25 cellular contexts compared by ENCODE assay signal in the genomic region with DNA sequence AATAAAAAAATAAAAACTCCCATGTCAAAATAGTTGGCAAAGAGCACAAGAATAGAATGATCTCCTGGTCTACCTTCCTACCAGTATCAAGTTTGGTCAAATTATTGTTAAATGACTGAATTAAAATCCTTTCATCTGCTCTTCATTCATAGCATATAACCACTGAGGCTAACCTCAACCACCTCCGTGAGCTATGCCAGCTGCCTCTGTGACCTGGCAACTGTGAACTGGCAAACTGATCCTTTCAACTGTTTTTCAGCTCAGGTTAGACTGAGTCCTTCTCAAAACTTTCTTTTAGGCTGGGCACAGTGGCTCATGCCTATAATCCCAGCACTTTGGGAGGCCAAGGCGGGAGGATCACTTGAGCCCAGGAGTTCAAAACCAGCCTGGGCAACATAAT. TPM values are rescaled to one million over a fixed set of nuclear protein-coding genes. Genes with fewer than 3 reads are reported as not detected.
DNase-seq lines count a peak whose midpoint lies in the region; ATAC-seq and TF ChIP-seq lines count a peak whose summit lies in the region.
"Had no signal": no experiment of that assay in that cellular context is flagged by ENCODE, and none has a peak within 500 bp of the region (broad histone marks: within the 10 kb centered on the region; RNA-seq: fewer than 3 reads in every experiment).

No MANE protein-coding gene starts in this region.

- peaks cover 41% of the 10 kb centered on the region for H3K36me3 Mint-ChIP-seq in activated naive CD4-positive, alpha-beta T cell treated with anti-CD3 and anti-CD28 coated beads, Interleukin-2, amount 10 ng/mL, durations not matched to agents 7 days and 5 days
- peaks cover 46% of the 10 kb centered on the region for H3K36me3 Mint-ChIP-seq in activated CD8-positive, alpha-beta T cell treated with anti-CD3 and anti-CD28 coated beads for 36 hours (ENCODE audit: low read depth)
- peaks cover 13% of the 10 kb centered on the region for H3K36me3 Mint-ChIP-seq in effector memory CD8-positive, alpha-beta T cell (ENCODE audit: insufficient read depth)

- peaks cover 48% of the 10 kb centered on the region for H3K4me1 Mint-ChIP-seq in activated naive CD4-positive, alpha-beta T cell treated with anti-CD3 and anti-CD28 coated beads, Interleukin-2, amount 10 ng/mL, durations not matched to agents 7 days and 5 days
- H3K4me1 Mint-ChIP-seq in activated CD8-positive, alpha-beta T cell treated with anti-CD3 and anti-CD28 coated beads for 36 hours (ENCODE audit: low read depth) = peaks cover 54% of the 10 kb centered on the region
- peaks cover 22 to 38% of the 10 kb centered on the region in 2 donors for H3K4me1 Mint-ChIP-seq in effector memory CD8-positive, alpha-beta T cell (ENCODE audit: low read depth in 2 of 2)

- H3K27me3 Mint-ChIP-seq in activated naive CD4-positive, alpha-beta T cell treated with anti-CD3 and anti-CD28 coated beads, Interleukin-2, amount 10 ng/mL, durations not matched to agents 7 days and 5 days = no peaks in the 10 kb centered on the region
- no peaks in the 10 kb centered on the region for H3K27me3 Mint-ChIP-seq in activated CD8-positive, alpha-beta T cell treated with anti-CD3 and anti-CD28 coated beads for 36 hours
- H3K27me3 Mint-ChIP-seq in effector memory CD8-positive, alpha-beta T cell = no peaks in the 10 kb centered on the region

- no peak for TF ChIP-seq CTCF in activated CD8-positive, alpha-beta T cell treated with anti-CD3 and anti-CD28 coated beads for 36 hours (IDR thresholded peaks at IDR 0.05)

- ATAC-seq in activated CD8-positive, alpha-beta T cell treated with anti-CD3 and anti-CD28 coated beads for 36 hours = peak; percentile 77
- ATAC-seq in effector memory CD8-positive, alpha-beta T cell (replicated peaks) = peak; percentile 71
- ATAC-seq in GM21723 (IDR thresholded peaks at IDR 0.05; ENCODE audit: unreplicated experiment) = no peak
- ATAC-seq: HCT116, heart left ventricle, left ventricle myocardium superior, PC-3 had no signal

- no peak overlapping the region for H3K4me3 Mint-ChIP-seq in activated naive CD4-positive, alpha-beta T cell treated with anti-CD3 and anti-CD28 coated beads, Interleukin-2, amount 10 ng/mL, durations not matched to agents 7 days and 5 days
- no peak overlapping the region for H3K4me3 Mint-ChIP-seq in activated CD8-positive, alpha-beta T cell treated with anti-CD3 and anti-CD28 coated beads for 36 hours
- H3K4me3 Mint-ChIP-seq in effector memory CD8-positive, alpha-beta T cell = no peak overlapping the region

- intact Hi-C loops in activated CD8-positive, alpha-beta T cell treated with anti-CD3 and anti-CD28 coated beads for 36 hours (cut with micrococcal nuclease) = no loop called here

- CTCF ChIA-PET in activated naive CD4-positive, alpha-beta T cell treated with anti-CD3 and anti-CD28 coated beads, Interleukin-2, amount 10 ng/mL, durations not matched to agents 7 days and 5 days (lab: Charles Lee) = no interaction called here
- CTCF ChIA-PET in activated CD8-positive, alpha-beta T cell treated with anti-CD3 and anti-CD28 coated beads for 36 hours (lab: Charles Lee) = no interaction called here

- peak; percentile 37 for DNase-seq in activated naive CD4-positive, alpha-beta T cell treated with anti-CD3 and anti-CD28 coated beads, Interleukin-2, amount 10 ng/mL, durations not matched to agents 7 days and 5 days
- no peak for DNase-seq in activated naive CD4-positive, alpha-beta T cell treated with Interleukin-2 at 50 U/mL for 16 hours
- peak; percentile 69 for DNase-seq in activated CD8-positive, alpha-beta T cell treated with anti-CD3 and anti-CD28 coated beads for 36 hours
- no peak for DNase-seq in effector memory CD8-positive, alpha-beta T cell
- no peak for DNase-seq in kidney tubule cell (ENCODE audit: low spot score)
- DNase-seq in NCI-H146 treated with DMSO at 0.1 percent for 48 hours (lab: John Stamatoyannopoulos, UW; ENCODE audit: unreplicated experiment) = no peak
- DNase-seq: adrenal gland, BE2C, cerebellar nuclear complex, DMS153, foreskin melanocyte, heart left ventricle, left ventricle myocardium superior, mesendoderm, NCI-H1417 treated with DMSO at 0.1 percent for 48 hours, NCI-H2081, NCI-H226, NCI-H69, PC-3, posterior cingulate gyrus, small intestine, stomach had no signal

- H3K27ac Mint-ChIP-seq in activated naive CD4-positive, alpha-beta T cell treated with anti-CD3 and anti-CD28 coated beads, Interleukin-2, amount 10 ng/mL, durations not matched to agents 7 days and 5 days = no peak overlapping the region
- no peak overlapping the region for H3K27ac Mint-ChIP-seq in activated CD8-positive, alpha-beta T cell treated with anti-CD3 and anti-CD28 coated beads for 36 hours
- H3K27ac Mint-ChIP-seq in effector memory CD8-positive, alpha-beta T cell = no peak overlapping the region
- H3K27ac Mint-ChIP-seq: activated T-helper 2 cell treated with anti-CD3 and anti-CD28 coated beads, Interferon-gamma antibody, Interleukin-2, Interleukin-4, amounts not matched to agents 10 μg/mL and 5 μg/mL and 100 μg/mL, durations not matched to agents 14 hours and 24 hours and 36 hours had no signal

- H3K9me3 Mint-ChIP-seq in activated naive CD4-positive, alpha-beta T cell treated with anti-CD3 and anti-CD28 coated beads, Interleukin-2, amount 10 ng/mL, durations not matched to agents 7 days and 5 days = no peaks in the 10 kb centered on the region
- no peaks in the 10 kb centered on the region for H3K9me3 Mint-ChIP-seq in activated CD8-positive, alpha-beta T cell treated with anti-CD3 and anti-CD28 coated beads for 36 hours
- H3K9me3 Mint-ChIP-seq in effector memory CD8-positive, alpha-beta T cell = no peaks in the 10 kb centered on the region
- H3K9me3 Mint-ChIP-seq: activated T-helper 2 cell treated with anti-CD3 and anti-CD28 coated beads, Interferon-gamma antibody, Interleukin-2, Interleukin-4, amounts not matched to agents 10 μg/mL and 5 μg/mL and 100 μg/mL, durations not matched to agents 14 hours and 24 hours and 36 hours had no signal

- POLR2A ChIA-PET in activated CD8-positive, alpha-beta T cell treated with anti-CD3 and anti-CD28 coated beads for 36 hours (lab: Charles Lee) = interaction anchor here (0.9 to 2.9 kb wide), 4 partner anchors 10 to 130 kb away, joined by 3 to 10 read pairs (median 4); a partner anchor contains a TSS

RNA-seq across cellular contexts. Expression of a gene that starts 36.1 kb away (rescaled TPM):
- total RNA-seq in activated CD8-positive, alpha-beta T cell treated with anti-CD3 and anti-CD28 coated beads for 36 hours = 100 to 1,000 TPM; 102 to 107 TPM

Comparison
In these comparisons a context has a peak if more than half of its experiments do, and no peak if none do; other contexts are left out.
1. DNase-seq: peak in activated naive CD4-positive, alpha-beta T cell treated with anti-CD3 and anti-CD28 coated beads, Interleukin-2, amount 10 ng/mL, durations not matched to agents 7 days and 5 days (single experiment) and activated CD8-positive, alpha-beta T cell treated with anti-CD3 and anti-CD28 coated beads for 36 hours (single experiment); none in activated naive CD4-positive, alpha-beta T cell treated with Interleukin-2 at 50 U/mL for 16 hours (single experiment), effector memory CD8-positive, alpha-beta T cell (0 of 3), kidney tubule cell (single experiment) and NCI-H146 treated with DMSO at 0.1 percent for 48 hours (single experiment).